Comparison of ENCODE assay signal across 1 cellular context in the genomic region with DNA sequence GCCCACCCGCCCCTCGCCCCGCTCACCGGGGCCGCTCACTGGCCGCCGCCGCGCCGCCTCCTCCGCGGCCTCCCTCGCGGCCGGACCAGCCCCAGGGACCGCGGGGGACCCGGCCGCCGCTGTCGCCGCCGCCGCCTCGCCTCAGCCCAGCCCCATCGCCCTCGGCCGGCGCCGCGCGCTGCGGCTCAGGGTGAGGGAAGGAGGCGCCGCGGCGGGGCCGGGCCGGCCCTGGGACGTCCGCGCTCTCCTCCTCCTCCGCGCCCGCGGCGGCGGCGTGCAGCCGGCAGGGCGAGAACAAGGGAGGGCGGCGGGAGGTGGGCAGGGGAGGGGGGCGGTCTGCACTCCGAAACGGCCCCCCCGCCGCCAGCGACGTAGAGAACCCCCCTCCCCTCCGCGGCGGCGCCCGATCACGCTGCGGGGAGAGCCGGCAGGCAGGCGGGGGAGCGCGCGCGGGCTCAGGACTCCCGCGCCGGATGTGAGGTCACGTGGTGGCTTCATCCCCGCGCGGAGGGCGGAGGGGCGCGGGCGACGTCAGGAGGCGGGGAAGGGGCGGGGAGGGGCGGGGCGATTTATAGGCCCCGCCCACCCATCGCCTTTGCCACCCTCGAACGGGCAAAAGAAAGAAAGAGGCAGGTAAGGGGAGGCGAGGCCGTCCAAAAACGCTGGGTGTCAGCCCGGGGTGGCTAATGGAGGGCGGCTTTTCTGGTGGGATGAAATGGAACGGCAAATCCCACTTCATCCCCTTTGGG.
A peak's percentile ranks its signal among the peaks of the same experiment; 100 is the strongest.
TF ChIP-seq lines count a peak whose summit lies in the region.

A gene (minus strand): TSS at position 463 of the 749 bp plus-strand sequence. CDS start 24,812 bp downstream, outside the sequence.

TF ChIP-seq in K562, 482 proteins besides CTCF, POLR2A, EP300 and RAD21 (continued from another document and continues in another):
- TF ChIP-seq, protein P1, sequence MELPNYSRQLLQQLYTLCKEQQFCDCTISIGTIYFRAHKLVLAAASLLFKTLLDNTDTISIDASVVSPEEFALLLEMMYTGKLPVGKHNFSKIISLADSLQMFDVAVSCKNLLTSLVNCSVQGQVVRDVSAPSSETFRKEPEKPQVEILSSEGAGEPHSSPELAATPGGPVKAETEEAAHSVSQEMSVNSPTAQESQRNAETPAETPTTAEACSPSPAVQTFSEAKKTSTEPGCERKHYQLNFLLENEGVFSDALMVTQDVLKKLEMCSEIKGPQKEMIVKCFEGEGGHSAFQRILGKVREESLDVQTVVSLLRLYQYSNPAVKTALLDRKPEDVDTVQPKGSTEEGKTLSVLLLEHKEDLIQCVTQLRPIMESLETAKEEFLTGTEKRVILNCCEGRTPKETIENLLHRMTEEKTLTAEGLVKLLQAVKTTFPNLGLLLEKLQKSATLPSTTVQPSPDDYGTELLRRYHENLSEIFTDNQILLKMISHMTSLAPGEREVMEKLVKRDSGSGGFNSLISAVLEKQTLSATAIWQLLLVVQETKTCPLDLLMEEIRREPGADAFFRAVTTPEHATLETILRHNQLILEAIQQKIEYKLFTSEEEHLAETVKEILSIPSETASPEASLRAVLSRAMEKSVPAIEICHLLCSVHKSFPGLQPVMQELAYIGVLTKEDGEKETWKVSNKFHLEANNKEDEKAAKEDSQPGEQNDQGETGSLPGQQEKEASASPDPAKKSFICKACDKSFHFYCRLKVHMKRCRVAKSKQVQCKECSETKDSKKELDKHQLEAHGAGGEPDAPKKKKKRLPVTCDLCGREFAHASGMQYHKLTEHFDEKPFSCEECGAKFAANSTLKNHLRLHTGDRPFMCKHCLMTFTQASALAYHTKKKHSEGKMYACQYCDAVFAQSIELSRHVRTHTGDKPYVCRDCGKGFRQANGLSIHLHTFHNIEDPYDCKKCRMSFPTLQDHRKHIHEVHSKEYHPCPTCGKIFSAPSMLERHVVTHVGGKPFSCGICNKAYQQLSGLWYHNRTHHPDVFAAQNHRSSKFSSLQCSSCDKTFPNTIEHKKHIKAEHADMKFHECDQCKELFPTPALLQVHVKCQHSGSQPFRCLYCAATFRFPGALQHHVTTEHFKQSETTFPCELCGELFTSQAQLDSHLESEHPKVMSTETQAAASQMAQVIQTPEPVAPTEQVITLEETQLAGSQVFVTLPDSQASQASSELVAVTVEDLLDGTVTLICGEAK (IDR thresholded peaks at IDR 0.05) = peak; percentile 8; the same call in 1 of the 2 replicates
- TF ChIP-seq, protein P1 (CRISPR knock-in tag; IDR thresholded peaks at IDR 0.05) = no peak
- peak; percentile 25; the same call in 1 of the 2 replicates for TF ChIP-seq RNF2 (IDR thresholded peaks at IDR 0.05)
- TF ChIP-seq, protein P2, sequence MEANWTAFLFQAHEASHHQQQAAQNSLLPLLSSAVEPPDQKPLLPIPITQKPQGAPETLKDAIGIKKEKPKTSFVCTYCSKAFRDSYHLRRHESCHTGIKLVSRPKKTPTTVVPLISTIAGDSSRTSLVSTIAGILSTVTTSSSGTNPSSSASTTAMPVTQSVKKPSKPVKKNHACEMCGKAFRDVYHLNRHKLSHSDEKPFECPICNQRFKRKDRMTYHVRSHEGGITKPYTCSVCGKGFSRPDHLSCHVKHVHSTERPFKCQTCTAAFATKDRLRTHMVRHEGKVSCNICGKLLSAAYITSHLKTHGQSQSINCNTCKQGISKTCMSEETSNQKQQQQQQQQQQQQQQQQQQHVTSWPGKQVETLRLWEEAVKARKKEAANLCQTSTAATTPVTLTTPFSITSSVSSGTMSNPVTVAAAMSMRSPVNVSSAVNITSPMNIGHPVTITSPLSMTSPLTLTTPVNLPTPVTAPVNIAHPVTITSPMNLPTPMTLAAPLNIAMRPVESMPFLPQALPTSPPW (CRISPR knock-in tag; IDR thresholded peaks at IDR 0.05) = peak; percentile 99
- TF ChIP-seq GATAD2B (IDR thresholded peaks at IDR 0.05; ENCODE audit: borderline replicate concordance) = 0 out of 2 replicates have a peak, but pooled peaks have one; percentile 35
- TF ChIP-seq MYC (IDR thresholded peaks at IDR 0.05; ENCODE audit: low read depth, low read length) = no peak; the same call in 1 of the 2 replicates
- no peak for TF ChIP-seq MYC (CRISPR knock-in tag; IDR thresholded peaks at IDR 0.05; ENCODE audit: borderline replicate concordance, low read depth)
- no peak for TF ChIP-seq ZZZ3 (IDR thresholded peaks at IDR 0.05)
- TF ChIP-seq MAZ (CRISPR knock-in tag; conservative IDR thresholded peaks at IDR 0.05 in 1 of 2, IDR thresholded peaks at IDR 0.05 in 1 of 2) = peak; percentile 60 to 74
- TF ChIP-seq, protein P3, sequence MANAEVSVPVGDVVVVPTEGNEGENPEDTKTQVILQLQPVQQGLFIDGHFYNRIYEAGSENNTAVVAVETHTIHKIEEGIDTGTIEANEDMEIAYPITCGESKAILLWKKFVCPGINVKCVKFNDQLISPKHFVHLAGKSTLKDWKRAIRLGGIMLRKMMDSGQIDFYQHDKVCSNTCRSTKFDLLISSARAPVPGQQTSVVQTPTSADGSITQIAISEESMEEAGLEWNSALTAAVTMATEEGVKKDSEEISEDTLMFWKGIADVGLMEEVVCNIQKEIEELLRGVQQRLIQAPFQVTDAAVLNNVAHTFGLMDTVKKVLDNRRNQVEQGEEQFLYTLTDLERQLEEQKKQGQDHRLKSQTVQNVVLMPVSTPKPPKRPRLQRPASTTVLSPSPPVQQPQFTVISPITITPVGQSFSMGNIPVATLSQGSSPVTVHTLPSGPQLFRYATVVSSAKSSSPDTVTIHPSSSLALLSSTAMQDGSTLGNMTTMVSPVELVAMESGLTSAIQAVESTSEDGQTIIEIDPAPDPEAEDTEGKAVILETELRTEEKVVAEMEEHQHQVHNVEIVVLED (CRISPR knock-in tag; IDR thresholded peaks at IDR 0.05) = peak; percentile 85
- TF ChIP-seq CBFA2T2 (conservative IDR thresholded peaks at IDR 0.05) = peak; percentile 55
- TF ChIP-seq ARNT (IDR thresholded peaks at IDR 0.05) = no peak
- TF ChIP-seq SOX6 (IDR thresholded peaks at IDR 0.05) = no peak
- TF ChIP-seq, protein P4, sequence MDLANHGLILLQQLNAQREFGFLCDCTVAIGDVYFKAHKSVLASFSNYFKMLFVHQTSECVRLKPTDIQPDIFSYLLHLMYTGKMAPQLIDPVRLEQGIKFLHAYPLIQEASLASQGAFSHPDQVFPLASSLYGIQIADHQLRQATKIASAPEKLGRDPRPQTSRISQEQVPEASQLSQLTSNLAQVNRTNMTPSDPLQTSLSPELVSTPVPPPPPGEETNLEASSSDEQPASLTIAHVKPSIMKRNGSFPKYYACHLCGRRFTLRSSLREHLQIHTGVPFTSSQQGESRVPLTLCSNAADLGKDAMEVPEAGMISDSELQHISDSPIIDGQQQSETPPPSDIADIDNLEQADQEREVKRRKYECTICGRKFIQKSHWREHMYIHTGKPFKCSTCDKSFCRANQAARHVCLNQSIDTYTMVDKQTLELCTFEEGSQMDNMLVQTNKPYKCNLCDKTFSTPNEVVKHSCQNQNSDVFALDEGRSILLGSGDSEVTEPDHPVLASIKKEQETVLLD (IDR thresholded peaks at IDR 0.05) = no peak
- 0 out of 2 replicates have a peak, but pooled peaks have one; percentile 7 for TF ChIP-seq ZFX (CRISPR knock-in tag; IDR thresholded peaks at IDR 0.05)
- TF ChIP-seq, protein P5, sequence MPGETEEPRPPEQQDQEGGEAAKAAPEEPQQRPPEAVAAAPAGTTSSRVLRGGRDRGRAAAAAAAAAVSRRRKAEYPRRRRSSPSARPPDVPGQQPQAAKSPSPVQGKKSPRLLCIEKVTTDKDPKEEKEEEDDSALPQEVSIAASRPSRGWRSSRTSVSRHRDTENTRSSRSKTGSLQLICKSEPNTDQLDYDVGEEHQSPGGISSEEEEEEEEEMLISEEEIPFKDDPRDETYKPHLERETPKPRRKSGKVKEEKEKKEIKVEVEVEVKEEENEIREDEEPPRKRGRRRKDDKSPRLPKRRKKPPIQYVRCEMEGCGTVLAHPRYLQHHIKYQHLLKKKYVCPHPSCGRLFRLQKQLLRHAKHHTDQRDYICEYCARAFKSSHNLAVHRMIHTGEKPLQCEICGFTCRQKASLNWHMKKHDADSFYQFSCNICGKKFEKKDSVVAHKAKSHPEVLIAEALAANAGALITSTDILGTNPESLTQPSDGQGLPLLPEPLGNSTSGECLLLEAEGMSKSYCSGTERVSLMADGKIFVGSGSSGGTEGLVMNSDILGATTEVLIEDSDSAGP (CRISPR knock-in tag; IDR thresholded peaks at IDR 0.05) = no peak
- TF ChIP-seq EP400 (IDR thresholded peaks at IDR 0.05) = no peak
- no peak for TF ChIP-seq ZNF431 (CRISPR knock-in tag; IDR thresholded peaks at IDR 0.05)
- TF ChIP-seq NFE2 (IDR thresholded peaks at IDR 0.05; ENCODE audit: low read depth) = 0 out of 2 replicates have a peak, but pooled peaks have one; percentile 3
- no peak for TF ChIP-seq ZNF707 (CRISPR knock-in tag; conservative IDR thresholded peaks at IDR 0.05)
- TF ChIP-seq ZFPM2 (CRISPR knock-in tag; IDR thresholded peaks at IDR 0.05) = no peak
- peak; percentile 35 for TF ChIP-seq TAF1 (IDR thresholded peaks at IDR 0.05; ENCODE audit: control insufficient read depth, extremely low read depth, insufficient read depth, low read length, severe bottlenecking)
- TF ChIP-seq SMARCC2 (IDR thresholded peaks at IDR 0.05; ENCODE audit: low read depth) = no peak
- TF ChIP-seq, protein P6, sequence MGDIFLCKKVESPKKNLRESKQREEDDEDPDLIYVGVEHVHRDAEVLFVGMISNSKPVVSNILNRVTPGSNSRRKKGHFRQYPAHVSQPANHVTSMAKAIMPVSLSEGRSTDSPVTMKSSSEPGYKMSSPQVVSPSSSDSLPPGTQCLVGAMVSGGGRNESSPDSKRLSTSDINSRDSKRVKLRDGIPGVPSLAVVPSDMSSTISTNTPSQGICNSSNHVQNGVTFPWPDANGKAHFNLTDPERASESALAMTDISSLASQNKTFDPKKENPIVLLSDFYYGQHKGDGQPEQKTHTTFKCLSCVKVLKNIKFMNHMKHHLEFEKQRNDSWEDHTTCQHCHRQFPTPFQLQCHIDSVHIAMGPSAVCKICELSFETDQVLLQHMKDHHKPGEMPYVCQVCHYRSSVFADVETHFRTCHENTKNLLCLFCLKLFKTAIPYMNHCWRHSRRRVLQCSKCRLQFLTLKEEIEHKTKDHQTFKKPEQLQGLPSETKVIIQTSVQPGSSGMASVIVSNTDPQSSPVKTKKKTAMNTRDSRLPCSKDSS (IDR thresholded peaks at IDR 0.05; ENCODE audit: low read depth, partially characterized antibody) = no peak
- TF ChIP-seq, protein P7, sequence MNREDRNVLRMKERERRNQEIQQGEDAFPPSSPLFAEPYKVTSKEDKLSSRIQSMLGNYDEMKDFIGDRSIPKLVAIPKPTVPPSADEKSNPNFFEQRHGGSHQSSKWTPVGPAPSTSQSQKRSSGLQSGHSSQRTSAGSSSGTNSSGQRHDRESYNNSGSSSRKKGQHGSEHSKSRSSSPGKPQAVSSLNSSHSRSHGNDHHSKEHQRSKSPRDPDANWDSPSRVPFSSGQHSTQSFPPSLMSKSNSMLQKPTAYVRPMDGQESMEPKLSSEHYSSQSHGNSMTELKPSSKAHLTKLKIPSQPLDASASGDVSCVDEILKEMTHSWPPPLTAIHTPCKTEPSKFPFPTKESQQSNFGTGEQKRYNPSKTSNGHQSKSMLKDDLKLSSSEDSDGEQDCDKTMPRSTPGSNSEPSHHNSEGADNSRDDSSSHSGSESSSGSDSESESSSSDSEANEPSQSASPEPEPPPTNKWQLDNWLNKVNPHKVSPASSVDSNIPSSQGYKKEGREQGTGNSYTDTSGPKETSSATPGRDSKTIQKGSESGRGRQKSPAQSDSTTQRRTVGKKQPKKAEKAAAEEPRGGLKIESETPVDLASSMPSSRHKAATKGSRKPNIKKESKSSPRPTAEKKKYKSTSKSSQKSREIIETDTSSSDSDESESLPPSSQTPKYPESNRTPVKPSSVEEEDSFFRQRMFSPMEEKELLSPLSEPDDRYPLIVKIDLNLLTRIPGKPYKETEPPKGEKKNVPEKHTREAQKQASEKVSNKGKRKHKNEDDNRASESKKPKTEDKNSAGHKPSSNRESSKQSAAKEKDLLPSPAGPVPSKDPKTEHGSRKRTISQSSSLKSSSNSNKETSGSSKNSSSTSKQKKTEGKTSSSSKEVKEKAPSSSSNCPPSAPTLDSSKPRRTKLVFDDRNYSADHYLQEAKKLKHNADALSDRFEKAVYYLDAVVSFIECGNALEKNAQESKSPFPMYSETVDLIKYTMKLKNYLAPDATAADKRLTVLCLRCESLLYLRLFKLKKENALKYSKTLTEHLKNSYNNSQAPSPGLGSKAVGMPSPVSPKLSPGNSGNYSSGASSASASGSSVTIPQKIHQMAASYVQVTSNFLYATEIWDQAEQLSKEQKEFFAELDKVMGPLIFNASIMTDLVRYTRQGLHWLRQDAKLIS (CRISPR knock-in tag; IDR thresholded peaks at IDR 0.05) = no peak
- TF ChIP-seq SRF (CRISPR knock-in tag; IDR thresholded peaks at IDR 0.05) = 0 out of 4 replicates have a peak, but pooled peaks of 1 of the 2 experiments have one; percentile 10
- TF ChIP-seq, protein P8, sequence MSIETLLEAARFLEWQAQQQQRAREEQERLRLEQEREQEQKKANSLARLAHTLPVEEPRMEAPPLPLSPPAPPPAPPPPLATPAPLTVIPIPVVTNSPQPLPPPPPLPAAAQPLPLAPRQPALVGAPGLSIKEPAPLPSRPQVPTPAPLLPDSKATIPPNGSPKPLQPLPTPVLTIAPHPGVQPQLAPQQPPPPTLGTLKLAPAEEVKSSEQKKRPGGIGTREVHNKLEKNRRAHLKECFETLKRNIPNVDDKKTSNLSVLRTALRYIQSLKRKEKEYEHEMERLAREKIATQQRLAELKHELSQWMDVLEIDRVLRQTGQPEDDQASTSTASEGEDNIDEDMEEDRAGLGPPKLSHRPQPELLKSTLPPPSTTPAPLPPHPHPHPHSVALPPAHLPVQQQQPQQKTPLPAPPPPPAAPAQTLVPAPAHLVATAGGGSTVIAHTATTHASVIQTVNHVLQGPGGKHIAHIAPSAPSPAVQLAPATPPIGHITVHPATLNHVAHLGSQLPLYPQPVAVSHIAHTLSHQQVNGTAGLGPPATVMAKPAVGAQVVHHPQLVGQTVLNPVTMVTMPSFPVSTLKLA (conservative IDR thresholded peaks at IDR 0.05) = peak; percentile 61 to 76
- peak; percentile 12; the same call in 1 of the 2 replicates for TF ChIP-seq FOSL1 (tag; conservative IDR thresholded peaks at IDR 0.05)
- 0 out of 2 replicates have a peak, but pooled peaks have one; percentile 0 for TF ChIP-seq ZNF263 (CRISPR knock-in tag; IDR thresholded peaks at IDR 0.05; ENCODE audit: borderline replicate concordance)
